Comparison of ENCODE assay signal across 16 cellular contexts in the genomic region with DNA sequence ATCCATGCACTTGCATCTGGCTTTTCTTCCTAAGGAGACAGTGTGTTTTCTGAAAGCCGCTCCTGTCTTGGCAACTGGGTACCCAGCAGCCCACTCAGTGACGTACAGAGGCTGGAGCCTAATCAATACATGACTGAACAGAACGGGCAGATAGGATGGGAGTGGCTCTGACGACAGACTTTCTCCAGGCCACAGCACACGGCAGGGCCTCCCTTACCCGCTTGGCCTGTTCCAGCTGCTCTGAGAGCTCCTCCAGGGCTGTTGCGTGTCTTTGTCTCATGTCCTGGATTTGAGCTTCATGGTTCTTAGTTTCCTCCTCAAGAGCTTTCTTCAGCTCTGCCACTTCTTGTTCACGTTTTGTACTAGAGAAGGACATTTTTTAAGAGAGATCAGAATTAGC.
DNase-seq lines count a peak whose midpoint lies in the region; ATAC-seq and TF ChIP-seq lines count a peak whose summit lies in the region.
"Had no signal": no experiment of that assay in that cellular context is flagged by ENCODE, and none has a peak within 500 bp of the region (broad histone marks: within the 10 kb centered on the region; RNA-seq: fewer than 3 reads in every experiment).

No MANE protein-coding gene starts in this region.

- 65% methylated on average over 8 of the region's 8 CpGs for WGBS in suprapubic skin

- 0 out of 2 replicates have a peak overlapping the region, but pooled peaks have one; percentile 14 for H3K27ac ChIP-seq in GM23338 (ENCODE audit: low read depth)
- H3K27ac ChIP-seq in suprapubic skin: peak overlapping the region; percentile 37
- H3K27ac ChIP-seq in upper lobe of right lung: no peak overlapping the region
- H3K27ac ChIP-seq: BLaER1 treated with 17β-estradiol and CSF1 and Interleukin-3, amounts not matched to agents 10 nM and 100 nM had no signal

- intact Hi-C loops in upper lobe of right lung (cut with DNase I): no loop called here
- intact Hi-C loops in mucosa of descending colon (cut with DNase I, micrococcal nuclease): no loop called here

- peaks cover 3% of the 10 kb centered on the region; the same call in 1 of the 2 replicates for H4K20me1 ChIP-seq in GM23338 (replicated peaks; ENCODE audit: insufficient read depth)

- no peak overlapping the region for H3K4me3 ChIP-seq in GM23338
- H3K4me3 ChIP-seq in suprapubic skin: no peak overlapping the region
- no peak overlapping the region for H3K4me3 ChIP-seq in upper lobe of right lung
- no peak overlapping the region for H3K4me3 ChIP-seq in mucosa of descending colon
- H3K4me3 ChIP-seq: BLaER1 treated with 17β-estradiol and CSF1 and Interleukin-3, amounts not matched to agents 10 nM and 100 nM had no signal

- no peaks in the 10 kb centered on the region for H3K9me2 ChIP-seq in GM23338 (ENCODE audit: insufficient read depth)

- no peak overlapping the region for H2AFZ ChIP-seq in GM23338

- no peak for ATAC-seq in GM23338
- peak; percentile 72 for ATAC-seq in esophagus mucosa
- no peak for ATAC-seq in upper lobe of right lung
- ATAC-seq in GM19023 (IDR thresholded peaks at IDR 0.05; ENCODE audit: unreplicated experiment): no peak
- ATAC-seq in mucosa of descending colon: no peak
- ATAC-seq: CD8-positive, alpha-beta T cell; HepG2 had no signal

- H3K79me2 ChIP-seq in GM23338 (replicated peaks; ENCODE audit: insufficient read depth): no peaks in the 10 kb centered on the region

- TF ChIP-seq POLR2A in suprapubic skin (IDR thresholded peaks at IDR 0.05): no peak

- TF ChIP-seq CTCF in GM23338 (conservative IDR thresholded peaks at IDR 0.05; ENCODE audit: low read depth in 2 of 2) (no peak), suprapubic skin (IDR thresholded peaks at IDR 0.05) (no peak), upper lobe of right lung (IDR thresholded peaks at IDR 0.05) (no peak), mucosa of descending colon (IDR thresholded peaks at IDR 0.05) (no peak)

- H3K36me3 Mint-ChIP-seq in GM23338 (ENCODE audit: low read depth): peaks cover 91% of the 10 kb centered on the region
- H3K36me3 Mint-ChIP-seq: CD8-positive, alpha-beta T cell had no signal

- no peak overlapping the region for H3K4me3 Mint-ChIP-seq in GM23338
- H3K4me3 Mint-ChIP-seq: B cell; CD8-positive, alpha-beta T cell; H9 had no signal

- no peaks in the 10 kb centered on the region for H3K4me1 Mint-ChIP-seq in GM23338
- H3K4me1 Mint-ChIP-seq: B cell, H9 had no signal

- H3F3A ChIP-seq in GM23338 (replicated peaks; ENCODE audit: low read depth): 0 out of 2 replicates have a peak, but pooled peaks cover 2% of the 10 kb centered on the region

- no peak for TF ChIP-seq EP300 in suprapubic skin (IDR thresholded peaks at IDR 0.05)

- H3K9me3 ChIP-seq in suprapubic skin: no peaks in the 10 kb centered on the region
- H3K9me3 ChIP-seq in upper lobe of right lung: no peaks in the 10 kb centered on the region
- H3K9me3 ChIP-seq in mucosa of descending colon: no peaks in the 10 kb centered on the region
- H3K9me3 ChIP-seq: BLaER1 treated with 17β-estradiol and CSF1 and Interleukin-3, amounts not matched to agents 10 nM and 100 nM had no signal

- H3K9me3 Mint-ChIP-seq in GM23338: no peaks in the 10 kb centered on the region
- H3K9me3 Mint-ChIP-seq: CD8-positive, alpha-beta T cell; H9 had no signal

- H3K4me2 ChIP-seq in GM23338: no peak overlapping the region
- H3K4me2 ChIP-seq: BLaER1 treated with 17β-estradiol and CSF1 and Interleukin-3, amounts not matched to agents 10 nM and 100 nM had no signal

- DNase-seq in GM23338 (ENCODE audit: low spot score) (no peak), suprapubic skin (ENCODE audit: low spot score in 2 of 2) (peak in 1 of 2 donors; percentile 62), upper lobe of right lung (peak; percentile 12), mucosa of descending colon (no peak)
- no peak for DNase-seq in activated effector memory CD4-positive, alpha-beta T cell treated with anti-CD3 and anti-CD28 coated beads, Interleukin-2, amount 50 U/mL, for 16 hours
- DNase-seq: 8988T, Calu3, DMS79 treated with DMSO at 0.1 percent for 48 hours, GF-D8, H9 had no signal

- H3K27me3 ChIP-seq in GM23338 (ENCODE audit: insufficient read depth): no peaks in the 10 kb centered on the region
- H3K27me3 ChIP-seq in suprapubic skin: no peaks in the 10 kb centered on the region
- no peaks in the 10 kb centered on the region for H3K27me3 ChIP-seq in upper lobe of right lung
- H3K27me3 ChIP-seq: BLaER1 treated with 17β-estradiol and CSF1 and Interleukin-3, amounts not matched to agents 10 nM and 100 nM had no signal

- H3K36me3 ChIP-seq in GM23338 (ENCODE audit: insufficient read depth): peaks cover 64% of the 10 kb centered on the region
- H3K36me3 ChIP-seq in suprapubic skin: peaks cover 28% of the 10 kb centered on the region
- H3K36me3 ChIP-seq in upper lobe of right lung: peaks cover 47% of the 10 kb centered on the region
- H3K36me3 ChIP-seq in mucosa of descending colon (ENCODE audit: low read depth): no peaks in the 10 kb centered on the region

- H3K27me3 Mint-ChIP-seq in GM23338 (ENCODE audit: insufficient read depth, low read depth, poor library complexity): peaks cover 13% of the 10 kb centered on the region
- H3K27me3 Mint-ChIP-seq: B cell had no signal

- no peak overlapping the region for H3K27ac Mint-ChIP-seq in GM23338
- H3K27ac Mint-ChIP-seq: B cell; CD8-positive, alpha-beta T cell had no signal

- H3K4me1 ChIP-seq in GM23338 (ENCODE audit: insufficient read depth): no peaks in the 10 kb centered on the region
- H3K4me1 ChIP-seq in suprapubic skin: peaks cover 17% of the 10 kb centered on the region
- no peaks in the 10 kb centered on the region for H3K4me1 ChIP-seq in upper lobe of right lung
- H3K4me1 ChIP-seq in mucosa of descending colon (ENCODE audit: low read depth): no peaks in the 10 kb centered on the region
- H3K4me1 ChIP-seq: BLaER1 treated with 17β-estradiol and CSF1 and Interleukin-3, amounts not matched to agents 10 nM and 100 nM had no signal

TF ChIP-seq in GM23338, 12 proteins besides CTCF, POLR2A, EP300 and RAD21 (continues in another document):
- TF ChIP-seq ETS1 (IDR thresholded peaks at IDR 0.05): no peak
- TF ChIP-seq JUNB (IDR thresholded peaks at IDR 0.05; ENCODE audit: unreplicated experiment): no peak
- no peak for TF ChIP-seq ZNF114 (CRISPR knock-in tag; IDR thresholded peaks at IDR 0.05)
